Comparison of ENCODE assay signal across 1 cellular context in the genomic region with DNA sequence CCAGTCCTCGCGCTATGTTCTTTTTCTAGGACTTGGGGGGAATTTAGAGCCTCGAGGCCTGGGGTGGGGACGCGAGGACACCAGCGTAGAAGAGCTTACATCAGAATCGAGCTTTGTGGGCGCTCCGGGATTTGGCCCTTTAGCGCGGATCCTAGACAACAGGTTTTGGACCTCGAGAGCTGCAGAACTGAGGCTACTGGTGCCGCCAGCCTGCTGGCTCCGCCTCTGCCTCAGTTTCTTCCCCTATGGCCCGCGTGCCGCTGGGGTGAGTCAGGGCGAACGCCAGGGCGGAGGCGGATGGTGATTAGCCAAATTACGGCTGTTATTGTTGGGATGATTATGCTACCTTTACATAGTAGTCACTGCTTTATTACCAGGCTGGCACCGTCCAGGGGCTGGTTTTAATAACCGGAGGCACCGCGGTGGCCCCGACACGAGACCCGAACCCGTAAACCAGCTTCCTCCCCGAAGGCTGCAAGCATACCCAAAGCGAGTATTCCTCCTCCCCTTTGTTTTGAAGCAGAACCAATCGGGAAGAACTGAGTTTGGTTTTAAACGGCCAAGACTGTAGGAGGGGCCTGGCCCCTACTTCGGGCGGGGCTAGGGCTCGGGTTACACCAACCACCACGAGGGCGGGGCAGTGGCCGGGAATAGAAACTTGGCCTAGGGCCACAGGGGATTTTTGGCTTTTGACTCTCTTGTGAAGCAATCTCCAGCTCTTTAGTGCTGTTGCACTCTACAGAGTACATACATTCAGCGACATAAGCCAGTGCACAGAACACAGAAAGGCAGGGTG.
A peak's percentile ranks its signal among the peaks of the same experiment; 100 is the strongest.
TF ChIP-seq lines count a peak whose summit lies in the region.

No MANE protein-coding gene starts in this region.

TF ChIP-seq in HepG2, 621 proteins besides CTCF, POLR2A, EP300 and RAD21 (continued from another document and continues in another):
- TF ChIP-seq ZNF839 (CRISPR knock-in tag; IDR thresholded peaks at IDR 0.05; ENCODE audit: borderline replicate concordance) (no peak), ZNF703 (CRISPR knock-in tag; IDR thresholded peaks at IDR 0.05; ENCODE audit: borderline replicate concordance) (no peak; the same call in 1 of the 2 replicates), ZNF850 (CRISPR knock-in tag; conservative IDR thresholded peaks at IDR 0.05) (no peak), NFYC (CRISPR knock-in tag; IDR thresholded peaks at IDR 0.05) (peak; percentile 78), ARNTL (CRISPR knock-in tag; IDR thresholded peaks at IDR 0.05) (no peak; the same call in 1 of the 2 replicates), AHR (CRISPR knock-in tag; IDR thresholded peaks at IDR 0.05) (peak; percentile 46; the same call in 1 of the 2 replicates), ZSCAN21 (CRISPR knock-in tag; IDR thresholded peaks at IDR 0.05; ENCODE audit: borderline replicate concordance) (peak; percentile 71; the same call in 1 of the 2 replicates), ZNF761 (CRISPR knock-in tag; conservative IDR thresholded peaks at IDR 0.05) (peak; percentile 18; the same call in 1 of the 2 replicates), ZNF180 (CRISPR knock-in tag; IDR thresholded peaks at IDR 0.05; ENCODE audit: borderline replicate concordance, low read depth) (peak; percentile 88; the same call in 1 of the 2 replicates), NFYB (CRISPR knock-in tag; IDR thresholded peaks at IDR 0.05) (peak; percentile 83), ZNF562 (CRISPR knock-in tag; IDR thresholded peaks at IDR 0.05; ENCODE audit: borderline replicate concordance) (no peak), ZBTB3 (CRISPR knock-in tag; IDR thresholded peaks at IDR 0.05; ENCODE audit: borderline replicate concordance, low read depth) (no peak), ZNF558 (CRISPR knock-in tag; IDR thresholded peaks at IDR 0.05; ENCODE audit: borderline replicate concordance) (no peak), BRCA1 (CRISPR knock-in tag; IDR thresholded peaks at IDR 0.05) (peak; percentile 86), ETV5 (CRISPR knock-in tag; IDR thresholded peaks at IDR 0.05; ENCODE audit: borderline replicate concordance) (peak; percentile 55; the same call in 1 of the 2 replicates), SOX13 (IDR thresholded peaks at IDR 0.05) (no peak; the same call in 1 of the 2 replicates), SOX13 (CRISPR knock-in tag; conservative IDR thresholded peaks at IDR 0.05 in 1 of 2, IDR thresholded peaks at IDR 0.05 in 1 of 2) (peak in 1 of 2 experiments; percentile 60; a peak in 2 of 4 replicates), HOXA3 (CRISPR knock-in tag; IDR thresholded peaks at IDR 0.05) (peak; percentile 9; the same call in 1 of the 2 replicates), ZNF775 (CRISPR knock-in tag; IDR thresholded peaks at IDR 0.05; ENCODE audit: borderline replicate concordance) (no peak), NFIC (IDR thresholded peaks at IDR 0.05; ENCODE audit: low read length) (peak; percentile 25), ZNF530 (CRISPR knock-in tag; IDR thresholded peaks at IDR 0.05; ENCODE audit: low read depth) (no peak), NAIF1 (CRISPR knock-in tag; IDR thresholded peaks at IDR 0.05; ENCODE audit: borderline replicate concordance) (no peak; the same call in 1 of the 2 replicates), FOXK2 (IDR thresholded peaks at IDR 0.05) (peak; percentile 50), EEA1 (CRISPR knock-in tag; IDR thresholded peaks at IDR 0.05; ENCODE audit: borderline replicate concordance) (no peak), MTF1 (CRISPR knock-in tag; IDR thresholded peaks at IDR 0.05) (0 out of 2 replicates have a peak, but pooled peaks have one; percentile 19), ATAD3A (CRISPR knock-in tag; IDR thresholded peaks at IDR 0.05) (no peak), ZNF382 (CRISPR knock-in tag; IDR thresholded peaks at IDR 0.05; ENCODE audit: borderline replicate concordance) (no peak)
- TF ChIP-seq, protein P1, sequence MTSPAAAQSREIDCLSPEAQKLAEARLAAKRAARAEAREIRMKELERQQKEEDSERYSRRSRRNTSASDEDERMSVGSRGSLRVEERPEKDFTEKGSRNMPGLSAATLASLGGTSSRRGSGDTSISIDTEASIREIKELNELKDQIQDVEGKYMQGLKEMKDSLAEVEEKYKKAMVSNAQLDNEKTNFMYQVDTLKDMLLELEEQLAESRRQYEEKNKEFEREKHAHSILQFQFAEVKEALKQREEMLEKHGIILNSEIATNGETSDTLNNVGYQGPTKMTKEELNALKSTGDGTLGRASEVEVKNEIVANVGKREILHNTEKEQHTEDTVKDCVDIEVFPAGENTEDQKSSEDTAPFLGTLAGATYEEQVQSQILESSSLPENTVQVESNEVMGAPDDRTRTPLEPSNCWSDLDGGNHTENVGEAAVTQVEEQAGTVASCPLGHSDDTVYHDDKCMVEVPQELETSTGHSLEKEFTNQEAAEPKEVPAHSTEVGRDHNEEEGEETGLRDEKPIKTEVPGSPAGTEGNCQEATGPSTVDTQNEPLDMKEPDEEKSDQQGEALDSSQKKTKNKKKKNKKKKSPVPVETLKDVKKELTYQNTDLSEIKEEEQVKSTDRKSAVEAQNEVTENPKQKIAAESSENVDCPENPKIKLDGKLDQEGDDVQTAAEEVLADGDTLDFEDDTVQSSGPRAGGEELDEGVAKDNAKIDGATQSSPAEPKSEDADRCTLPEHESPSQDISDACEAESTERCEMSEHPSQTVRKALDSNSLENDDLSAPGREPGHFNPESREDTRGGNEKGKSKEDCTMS (CRISPR knock-in tag; conservative IDR thresholded peaks at IDR 0.05), result no peak
- TF ChIP-seq, protein P2, sequence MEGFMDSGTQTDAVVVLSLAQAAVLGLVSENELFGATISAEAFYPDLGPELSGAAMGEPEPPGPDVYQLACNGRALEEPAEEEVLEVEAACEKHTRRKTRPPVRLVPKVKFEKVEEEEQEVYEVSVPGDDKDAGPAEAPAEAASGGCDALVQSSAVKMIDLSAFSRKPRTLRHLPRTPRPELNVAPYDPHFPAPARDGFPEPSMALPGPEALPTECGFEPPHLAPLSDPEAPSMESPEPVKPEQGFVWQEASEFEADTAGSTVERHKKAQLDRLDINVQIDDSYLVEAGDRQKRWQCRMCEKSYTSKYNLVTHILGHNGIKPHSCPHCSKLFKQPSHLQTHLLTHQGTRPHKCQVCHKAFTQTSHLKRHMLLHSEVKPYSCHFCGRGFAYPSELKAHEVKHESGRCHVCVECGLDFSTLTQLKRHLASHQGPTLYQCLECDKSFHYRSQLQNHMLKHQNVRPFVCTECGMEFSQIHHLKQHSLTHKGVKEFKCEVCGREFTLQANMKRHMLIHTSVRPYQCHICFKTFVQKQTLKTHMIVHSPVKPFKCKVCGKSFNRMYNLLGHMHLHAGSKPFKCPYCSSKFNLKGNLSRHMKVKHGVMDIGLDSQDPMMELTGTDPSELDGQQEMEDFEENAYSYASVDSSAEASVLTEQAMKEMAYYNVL (CRISPR knock-in tag; IDR thresholded peaks at IDR 0.05; ENCODE audit: borderline replicate concordance), result peak; percentile 66; the same call in 1 of the 2 replicates
- TF ChIP-seq, protein P3, sequence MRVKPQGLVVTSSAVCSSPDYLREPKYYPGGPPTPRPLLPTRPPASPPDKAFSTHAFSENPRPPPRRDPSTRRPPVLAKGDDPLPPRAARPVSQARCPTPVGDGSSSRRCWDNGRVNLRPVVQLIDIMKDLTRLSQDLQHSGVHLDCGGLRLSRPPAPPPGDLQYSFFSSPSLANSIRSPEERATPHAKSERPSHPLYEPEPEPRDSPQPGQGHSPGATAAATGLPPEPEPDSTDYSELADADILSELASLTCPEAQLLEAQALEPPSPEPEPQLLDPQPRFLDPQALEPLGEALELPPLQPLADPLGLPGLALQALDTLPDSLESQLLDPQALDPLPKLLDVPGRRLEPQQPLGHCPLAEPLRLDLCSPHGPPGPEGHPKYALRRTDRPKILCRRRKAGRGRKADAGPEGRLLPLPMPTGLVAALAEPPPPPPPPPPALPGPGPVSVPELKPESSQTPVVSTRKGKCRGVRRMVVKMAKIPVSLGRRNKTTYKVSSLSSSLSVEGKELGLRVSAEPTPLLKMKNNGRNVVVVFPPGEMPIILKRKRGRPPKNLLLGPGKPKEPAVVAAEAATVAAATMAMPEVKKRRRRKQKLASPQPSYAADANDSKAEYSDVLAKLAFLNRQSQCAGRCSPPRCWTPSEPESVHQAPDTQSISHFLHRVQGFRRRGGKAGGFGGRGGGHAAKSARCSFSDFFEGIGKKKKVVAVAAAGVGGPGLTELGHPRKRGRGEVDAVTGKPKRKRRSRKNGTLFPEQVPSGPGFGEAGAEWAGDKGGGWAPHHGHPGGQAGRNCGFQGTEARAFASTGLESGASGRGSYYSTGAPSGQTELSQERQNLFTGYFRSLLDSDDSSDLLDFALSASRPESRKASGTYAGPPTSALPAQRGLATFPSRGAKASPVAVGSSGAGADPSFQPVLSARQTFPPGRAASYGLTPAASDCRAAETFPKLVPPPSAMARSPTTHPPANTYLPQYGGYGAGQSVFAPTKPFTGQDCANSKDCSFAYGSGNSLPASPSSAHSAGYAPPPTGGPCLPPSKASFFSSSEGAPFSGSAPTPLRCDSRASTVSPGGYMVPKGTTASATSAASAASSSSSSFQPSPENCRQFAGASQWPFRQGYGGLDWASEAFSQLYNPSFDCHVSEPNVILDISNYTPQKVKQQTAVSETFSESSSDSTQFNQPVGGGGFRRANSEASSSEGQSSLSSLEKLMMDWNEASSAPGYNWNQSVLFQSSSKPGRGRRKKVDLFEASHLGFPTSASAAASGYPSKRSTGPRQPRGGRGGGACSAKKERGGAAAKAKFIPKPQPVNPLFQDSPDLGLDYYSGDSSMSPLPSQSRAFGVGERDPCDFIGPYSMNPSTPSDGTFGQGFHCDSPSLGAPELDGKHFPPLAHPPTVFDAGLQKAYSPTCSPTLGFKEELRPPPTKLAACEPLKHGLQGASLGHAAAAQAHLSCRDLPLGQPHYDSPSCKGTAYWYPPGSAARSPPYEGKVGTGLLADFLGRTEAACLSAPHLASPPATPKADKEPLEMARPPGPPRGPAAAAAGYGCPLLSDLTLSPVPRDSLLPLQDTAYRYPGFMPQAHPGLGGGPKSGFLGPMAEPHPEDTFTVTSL (CRISPR knock-in tag; IDR thresholded peaks at IDR 0.05; ENCODE audit: borderline replicate concordance), result no peak
- TF ChIP-seq, protein P4, sequence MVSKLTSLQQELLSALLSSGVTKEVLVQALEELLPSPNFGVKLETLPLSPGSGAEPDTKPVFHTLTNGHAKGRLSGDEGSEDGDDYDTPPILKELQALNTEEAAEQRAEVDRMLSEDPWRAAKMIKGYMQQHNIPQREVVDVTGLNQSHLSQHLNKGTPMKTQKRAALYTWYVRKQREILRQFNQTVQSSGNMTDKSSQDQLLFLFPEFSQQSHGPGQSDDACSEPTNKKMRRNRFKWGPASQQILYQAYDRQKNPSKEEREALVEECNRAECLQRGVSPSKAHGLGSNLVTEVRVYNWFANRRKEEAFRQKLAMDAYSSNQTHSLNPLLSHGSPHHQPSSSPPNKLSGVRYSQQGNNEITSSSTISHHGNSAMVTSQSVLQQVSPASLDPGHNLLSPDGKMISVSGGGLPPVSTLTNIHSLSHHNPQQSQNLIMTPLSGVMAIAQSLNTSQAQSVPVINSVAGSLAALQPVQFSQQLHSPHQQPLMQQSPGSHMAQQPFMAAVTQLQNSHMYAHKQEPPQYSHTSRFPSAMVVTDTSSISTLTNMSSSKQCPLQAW (CRISPR knock-in tag; IDR thresholded peaks at IDR 0.05), result peak; percentile 79; the same call in 1 of the 2 replicates
- TF ChIP-seq, protein P5, sequence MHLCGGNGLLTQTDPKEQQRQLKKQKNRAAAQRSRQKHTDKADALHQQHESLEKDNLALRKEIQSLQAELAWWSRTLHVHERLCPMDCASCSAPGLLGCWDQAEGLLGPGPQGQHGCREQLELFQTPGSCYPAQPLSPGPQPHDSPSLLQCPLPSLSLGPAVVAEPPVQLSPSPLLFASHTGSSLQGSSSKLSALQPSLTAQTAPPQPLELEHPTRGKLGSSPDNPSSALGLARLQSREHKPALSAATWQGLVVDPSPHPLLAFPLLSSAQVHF (CRISPR knock-in tag; IDR thresholded peaks at IDR 0.05), result no peak
- TF ChIP-seq, protein P6, sequence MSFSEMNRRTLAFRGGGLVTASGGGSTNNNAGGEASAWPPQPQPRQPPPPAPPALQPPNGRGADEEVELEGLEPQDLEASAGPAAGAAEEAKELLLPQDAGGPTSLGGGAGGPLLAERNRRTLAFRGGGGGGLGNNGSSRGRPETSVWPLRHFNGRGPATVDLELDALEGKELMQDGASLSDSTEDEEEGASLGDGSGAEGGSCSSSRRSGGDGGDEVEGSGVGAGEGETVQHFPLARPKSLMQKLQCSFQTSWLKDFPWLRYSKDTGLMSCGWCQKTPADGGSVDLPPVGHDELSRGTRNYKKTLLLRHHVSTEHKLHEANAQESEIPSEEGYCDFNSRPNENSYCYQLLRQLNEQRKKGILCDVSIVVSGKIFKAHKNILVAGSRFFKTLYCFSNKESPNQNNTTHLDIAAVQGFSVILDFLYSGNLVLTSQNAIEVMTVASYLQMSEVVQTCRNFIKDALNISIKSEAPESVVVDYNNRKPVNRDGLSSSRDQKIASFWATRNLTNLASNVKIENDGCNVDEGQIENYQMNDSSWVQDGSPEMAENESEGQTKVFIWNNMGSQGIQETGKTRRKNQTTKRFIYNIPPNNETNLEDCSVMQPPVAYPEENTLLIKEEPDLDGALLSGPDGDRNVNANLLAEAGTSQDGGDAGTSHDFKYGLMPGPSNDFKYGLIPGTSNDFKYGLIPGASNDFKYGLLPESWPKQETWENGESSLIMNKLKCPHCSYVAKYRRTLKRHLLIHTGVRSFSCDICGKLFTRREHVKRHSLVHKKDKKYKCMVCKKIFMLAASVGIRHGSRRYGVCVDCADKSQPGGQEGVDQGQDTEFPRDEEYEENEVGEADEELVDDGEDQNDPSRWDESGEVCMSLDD (CRISPR knock-in tag; IDR thresholded peaks at IDR 0.05; ENCODE audit: borderline replicate concordance), result no peak
- TF ChIP-seq, protein P7, sequence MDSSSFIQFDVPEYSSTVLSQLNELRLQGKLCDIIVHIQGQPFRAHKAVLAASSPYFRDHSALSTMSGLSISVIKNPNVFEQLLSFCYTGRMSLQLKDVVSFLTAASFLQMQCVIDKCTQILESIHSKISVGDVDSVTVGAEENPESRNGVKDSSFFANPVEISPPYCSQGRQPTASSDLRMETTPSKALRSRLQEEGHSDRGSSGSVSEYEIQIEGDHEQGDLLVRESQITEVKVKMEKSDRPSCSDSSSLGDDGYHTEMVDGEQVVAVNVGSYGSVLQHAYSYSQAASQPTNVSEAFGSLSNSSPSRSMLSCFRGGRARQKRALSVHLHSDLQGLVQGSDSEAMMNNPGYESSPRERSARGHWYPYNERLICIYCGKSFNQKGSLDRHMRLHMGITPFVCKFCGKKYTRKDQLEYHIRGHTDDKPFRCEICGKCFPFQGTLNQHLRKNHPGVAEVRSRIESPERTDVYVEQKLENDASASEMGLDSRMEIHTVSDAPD (CRISPR knock-in tag; IDR thresholded peaks at IDR 0.05), result peak; percentile 57
- TF ChIP-seq, protein P8, sequence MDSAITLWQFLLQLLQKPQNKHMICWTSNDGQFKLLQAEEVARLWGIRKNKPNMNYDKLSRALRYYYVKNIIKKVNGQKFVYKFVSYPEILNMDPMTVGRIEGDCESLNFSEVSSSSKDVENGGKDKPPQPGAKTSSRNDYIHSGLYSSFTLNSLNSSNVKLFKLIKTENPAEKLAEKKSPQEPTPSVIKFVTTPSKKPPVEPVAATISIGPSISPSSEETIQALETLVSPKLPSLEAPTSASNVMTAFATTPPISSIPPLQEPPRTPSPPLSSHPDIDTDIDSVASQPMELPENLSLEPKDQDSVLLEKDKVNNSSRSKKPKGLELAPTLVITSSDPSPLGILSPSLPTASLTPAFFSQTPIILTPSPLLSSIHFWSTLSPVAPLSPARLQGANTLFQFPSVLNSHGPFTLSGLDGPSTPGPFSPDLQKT (CRISPR knock-in tag; IDR thresholded peaks at IDR 0.05; ENCODE audit: borderline replicate concordance), result no peak
